In the genomic region with DNA sequence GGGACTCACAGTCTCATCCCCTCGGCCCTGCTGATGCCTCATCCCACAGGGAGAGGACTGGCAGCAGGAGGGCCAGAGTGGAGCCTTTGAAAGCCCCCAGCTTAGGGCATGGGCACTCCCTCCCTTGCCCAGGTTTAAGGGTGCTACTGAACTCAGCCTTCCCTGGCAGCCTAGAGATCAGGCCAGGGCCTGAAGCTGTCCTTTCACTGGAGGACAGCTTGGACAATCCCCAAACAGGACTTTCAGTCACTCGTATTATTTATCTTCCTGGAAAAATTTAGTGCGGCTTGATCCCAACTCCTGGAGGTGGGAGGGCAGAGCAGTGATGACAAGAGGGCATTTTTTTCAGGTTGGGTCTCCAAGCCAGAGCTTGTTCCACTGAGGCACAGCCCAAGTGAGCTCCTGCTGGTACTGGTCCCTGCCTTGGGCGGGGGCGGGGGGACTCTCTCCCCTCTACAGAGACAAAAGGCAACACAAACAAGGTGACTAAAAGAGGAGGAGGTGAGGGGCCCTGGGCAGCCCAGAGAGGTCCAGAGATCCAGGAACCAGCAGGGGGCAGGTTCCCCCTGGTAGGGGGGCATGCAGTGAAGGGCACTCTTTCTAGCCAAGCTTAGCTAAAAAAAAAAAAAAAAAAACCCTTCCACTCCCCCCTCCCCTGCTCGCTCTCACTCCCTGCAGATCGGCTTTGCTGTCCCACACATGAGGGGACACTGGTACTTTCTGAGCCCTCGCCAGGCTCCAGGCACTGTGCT, we compare ENCODE assay signal across 21 cellular contexts. TPM values are rescaled to one million over a fixed set of nuclear protein-coding genes. Genes with fewer than 3 reads are reported as not detected.
DNase-seq lines count a peak whose midpoint lies in the region; ATAC-seq, FAIRE-seq and TF ChIP-seq lines count a peak whose summit lies in the region.
"Had no signal": no experiment of that assay in that cellular context is flagged by ENCODE, and none has a peak within 500 bp of the region (broad histone marks: within the 10 kb centered on the region; RNA-seq: fewer than 3 reads in every experiment).

No MANE protein-coding gene starts in this region.

- no peaks in the 10 kb centered on the region for H3K79me2 ChIP-seq in astrocyte (ENCODE audit: insufficient read depth, low read length)

- DNase-seq in BE2C: no peak
- DNase-seq in HFF-Myc (ENCODE audit: extremely low read depth, low read depth): no peak
- no peak for DNase-seq in astrocyte (ENCODE audit: low read depth)
- no peak for DNase-seq in right lobe of liver
- no peak for DNase-seq in GM12892 (ENCODE audit: insufficient read length)
- DNase-seq in NCI-H524 treated with DMSO at 0.1 percent for 48 hours (lab: John Stamatoyannopoulos, UW): no peak
- DNase-seq: CD8-positive, alpha-beta T cell; Karpas-422; MM.1S; NCI-H1105 treated with DMSO at 0.1 percent for 48 hours; NCI-H187; NK-92 treated with Interleukin-12 subunit alpha and Interleukin-12 subunit beta, amount 100 ng/mL, for 24 hours; PC-9; SJCRH30 had no signal

- H3K9me3 ChIP-seq in BE2C (no peaks in the 10 kb centered on the region), astrocyte (ENCODE audit: insufficient read depth, low read depth, low read length) (no peaks in the 10 kb centered on the region), right lobe of liver (no peaks in the 10 kb centered on the region)
- H3K9me3 ChIP-seq: HAP-1, SJCRH30 had no signal

- no peaks in the 10 kb centered on the region for H3K27me3 ChIP-seq in BE2C
- peaks cover 24% of the 10 kb centered on the region for H3K27me3 ChIP-seq in astrocyte (ENCODE audit: insufficient read depth, low read length)
- H3K27me3 ChIP-seq in right lobe of liver: no peaks in the 10 kb centered on the region

- intact Hi-C loops in right lobe of liver (cut with DNase I): no loop called here

- H3K27me3 Mint-ChIP-seq in astrocyte (ENCODE audit: low read depth, unreplicated experiment): peaks cover 57% of the 10 kb centered on the region

- no peaks in the 10 kb centered on the region for H3K9me3 Mint-ChIP-seq in astrocyte (ENCODE audit: unreplicated experiment)
- H3K9me3 Mint-ChIP-seq: CD8-positive, alpha-beta T cell had no signal

- TF ChIP-seq CTCF in BE2C (IDR thresholded peaks at IDR 0.05; ENCODE audit: low read depth, low read length): peak; percentile 17; the same call in 1 of the 2 replicates
- TF ChIP-seq CTCF in HFF-Myc (IDR thresholded peaks at IDR 0.05; ENCODE audit: low read depth, low read length, missing control alignments): peak; percentile 4
- no peak for TF ChIP-seq CTCF in astrocyte (IDR thresholded peaks at IDR 0.05; ENCODE audit: insufficient read depth, low read depth, low read length)
- no peak for TF ChIP-seq CTCF in right lobe of liver (IDR thresholded peaks at IDR 0.05)

- H3K4me1 ChIP-seq in BE2C: no peaks in the 10 kb centered on the region; the same call in 1 of the 2 replicates
- H3K4me1 ChIP-seq in astrocyte (ENCODE audit: insufficient read depth, low read length): no peaks in the 10 kb centered on the region
- peaks cover 0 to 24% (median 0%) of the 10 kb centered on the region in 4 donors for H3K4me1 ChIP-seq in right lobe of liver

- FAIRE-seq in astrocyte (lab: Jason Lieb, UNC) (no peak), GM12892 (lab: Jason Lieb, UNC) (no peak)

- H4K20me1 ChIP-seq in astrocyte (ENCODE audit: insufficient read depth, low read length): no peaks in the 10 kb centered on the region

- no peak overlapping the region for H3K9ac ChIP-seq in astrocyte (ENCODE audit: low read length)

- no peak overlapping the region for H2AFZ ChIP-seq in astrocyte (ENCODE audit: low read depth, low read length)
- H2AFZ ChIP-seq: PC-9 had no signal

- no peaks in the 10 kb centered on the region for H3K36me3 Mint-ChIP-seq in astrocyte (ENCODE audit: low read depth, unreplicated experiment)
- H3K36me3 Mint-ChIP-seq: CD8-positive, alpha-beta T cell had no signal

- TF ChIP-seq POLR2A in right lobe of liver (IDR thresholded peaks at IDR 0.05): no peak
- no peak for TF ChIP-seq POLR2A in GM12892 (IDR thresholded peaks at IDR 0.05; ENCODE audit: low read depth, low read length)

- no peak overlapping the region for H3K4me3 ChIP-seq in BE2C (ENCODE audit: low read depth, low read length)
- no peak overlapping the region for H3K4me3 ChIP-seq in HFF-Myc (replicated peaks; ENCODE audit: low read depth, low read length)
- no peak overlapping the region for H3K4me3 ChIP-seq in astrocyte (ENCODE audit: insufficient read depth, low read depth, low read length)
- H3K4me3 ChIP-seq in right lobe of liver: no peak overlapping the region
- H3K4me3 ChIP-seq: HAP-1, PC-9, SJCRH30 had no signal

- ATAC-seq in right lobe of liver: peak; percentile 25 to 79 (median 40)
- no peak for ATAC-seq in GM21786 (IDR thresholded peaks at IDR 0.05; ENCODE audit: unreplicated experiment)
- no peak for ATAC-seq in GM19397 (IDR thresholded peaks at IDR 0.05; ENCODE audit: unreplicated experiment)
- ATAC-seq: CD8-positive, alpha-beta T cell had no signal

- H3K4me2 ChIP-seq in astrocyte (ENCODE audit: low read length): no peak overlapping the region
- H3K4me2 ChIP-seq: PC-9 had no signal

- H3K36me3 ChIP-seq in BE2C (no peaks in the 10 kb centered on the region), astrocyte (ENCODE audit: insufficient read depth, low read length) (no peaks in the 10 kb centered on the region), right lobe of liver (no peaks in the 10 kb centered on the region)
- H3K36me3 ChIP-seq: HAP-1, SJCRH30 had no signal

- 51% methylated on average over 5 of the region's 8 CpGs for WGBS in right lobe of liver (ENCODE audit: insufficient coverage, low coverage, low lambda C conversion rate, missing lambda C conversion rate)

- H3K4me3 Mint-ChIP-seq in astrocyte (ENCODE audit: unreplicated experiment): peak overlapping the region; percentile 68
- H3K4me3 Mint-ChIP-seq: CD8-positive, alpha-beta T cell had no signal

- H3K27ac ChIP-seq in astrocyte (ENCODE audit: low read depth, low read length) (no peak overlapping the region), right lobe of liver (peak overlapping the region in 1 of 3 donors; percentile 33)
- H3K27ac ChIP-seq: 22Rv1, PC-9, SJCRH30 had no signal

- H3K27ac Mint-ChIP-seq in astrocyte (ENCODE audit: unreplicated experiment): peak overlapping the region; percentile 47
- H3K27ac Mint-ChIP-seq: CD8-positive, alpha-beta T cell had no signal

- H3K4me1 Mint-ChIP-seq in astrocyte (ENCODE audit: low read depth, unreplicated experiment): no peaks in the 10 kb centered on the region

RNA-seq across cellular contexts. Expression of gene ZNF385C, which starts 1.7 kb away (rescaled TPM):
- polyA plus RNA-seq in BE2C (2012; ENCODE audit: insufficient read depth, insufficient read length, low read depth): 2.4 TPM
- total RNA-seq in astrocyte: 0.36 and 0.39 TPM in 2 replicates
- 1 to 10 TPM in 1 of 6 experiments, under 1 TPM in 2, not detected in 3; 0.11 to 1.2 (median 0.11) TPM for total RNA-seq in right lobe of liver
- polyA plus RNA-seq in GM12892 (2012; ENCODE audit: missing spikeins): 0.70 TPM
- total RNA-seq: T-helper 2 cell treated with Interferon-gamma antibody and Interleukin-4, amounts not matched to agents 100 ng/mL and 5 ng/mL, for 36 hours had no signal
- polyA plus RNA-seq: AG04450 had no signal

RNA-seq across cellular contexts. Expression of gene DHX58, which starts 16.0 kb away (rescaled TPM):
- not detected for polyA plus RNA-seq in BE2C (2012; ENCODE audit: insufficient read depth, insufficient read length, low read depth)
- 5.4 and 5.5 TPM in 2 replicates for total RNA-seq in astrocyte
- total RNA-seq in right lobe of liver: 10 to 100 TPM in 4 of 6 experiments, 1 to 10 TPM in 2; 9.0 to 27.9 (median 19.6) TPM
- polyA plus RNA-seq in GM12892 (2012; ENCODE audit: missing spikeins): 23.2 TPM

RNA-seq across cellular contexts. Expression of gene KAT2A, which starts 24.6 kb away (rescaled TPM):
- 65.6 TPM for polyA plus RNA-seq in BE2C (2012; ENCODE audit: insufficient read depth, insufficient read length, low read depth)
- 23.6 and 25.5 TPM in 2 replicates for total RNA-seq in astrocyte
- 10 to 100 TPM; 14.3 to 36.4 (median 21.3) TPM for total RNA-seq in right lobe of liver
- polyA plus RNA-seq in GM12892 (2012; ENCODE audit: missing spikeins): 28.6 TPM

RNA-seq across cellular contexts. Expression of gene HSPB9, which starts 26.1 kb away (rescaled TPM):
- 0.68 TPM for polyA plus RNA-seq in BE2C (2012; ENCODE audit: insufficient read depth, insufficient read length, low read depth)
- total RNA-seq in astrocyte: not detected in 2 replicates
- total RNA-seq in right lobe of liver: 1 to 10 TPM in 2 of 6 experiments, under 1 TPM in 4; 0.38 to 1.6 (median 0.85) TPM
- not detected for polyA plus RNA-seq in GM12892 (2012; ENCODE audit: missing spikeins)
- total RNA-seq: B cell; CD8-positive, alpha-beta T cell; PC-9; T-helper 2 cell treated with Interferon-gamma antibody and Interleukin-4, amounts not matched to agents 100 ng/mL and 5 ng/mL, for 36 hours had no signal
- polyA plus RNA-seq: AG04450 had no signal

RNA-seq across cellular contexts. Expression of gene C17orf113, which starts 46.1 kb away (rescaled TPM):
- 5.3 TPM for polyA plus RNA-seq in BE2C (2012; ENCODE audit: insufficient read depth, insufficient read length, low read depth)
- 0.19 and 0.23 TPM in 2 replicates for total RNA-seq in astrocyte
- under 1 TPM; 0.06 to 0.42 (median 0.12) TPM for total RNA-seq in right lobe of liver
- 0.32 TPM for polyA plus RNA-seq in GM12892 (2012; ENCODE audit: missing spikeins)

Comparison
In these comparisons a context has a peak if more than half of its experiments do, and no peak if none do; other contexts are left out.
1. CTCF ChIP-seq: peak in BE2C (single experiment) and HFF-Myc (single experiment); none in astrocyte (single experiment) and right lobe of liver (0 of 4).
2. ATAC-seq: peak in right lobe of liver (4 of 4); none in GM21786 (single experiment) and GM19397 (single experiment).